21 cellular contexts compared by ENCODE assay signal in the genomic region with DNA sequence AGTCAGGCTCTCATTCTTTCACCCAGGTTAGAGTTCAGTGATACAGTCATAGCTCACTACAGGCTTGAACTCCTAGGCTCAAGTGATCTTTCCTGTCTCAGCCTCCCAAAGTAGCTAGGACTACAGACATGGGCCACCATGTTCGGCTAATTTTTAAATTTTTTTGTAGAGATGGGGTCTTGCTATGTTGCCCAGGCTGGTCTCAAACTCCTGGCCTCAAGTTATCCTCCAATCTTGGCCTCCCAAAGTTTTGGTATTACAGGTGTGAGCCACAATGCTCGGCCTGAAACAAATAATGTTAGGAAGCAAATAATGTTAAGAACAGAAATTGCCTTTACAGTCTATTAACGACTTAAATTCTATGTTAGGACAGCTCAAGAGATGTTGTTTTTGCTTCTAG. TPM values are rescaled to one million over a fixed set of nuclear protein-coding genes. Genes with fewer than 3 reads are reported as not detected.
DNase-seq lines count a peak whose midpoint lies in the region; ATAC-seq, FAIRE-seq and TF ChIP-seq lines count a peak whose summit lies in the region.
"Had no signal": no experiment of that assay in that cellular context is flagged by ENCODE, and none has a peak within 500 bp of the region (broad histone marks: within the 10 kb centered on the region; RNA-seq: fewer than 3 reads in every experiment).

No MANE protein-coding gene starts in this region.

- H3K9ac ChIP-seq in HCT116 (ENCODE audit: low read length) (no peak overlapping the region), K562 (ENCODE audit: insufficient read depth in 1 of 2, low read depth in 2 of 2, low read length in 2 of 2) (no peak overlapping the region)
- H3K9ac ChIP-seq: BLaER1 treated with 17β-estradiol and CSF1 and Interleukin-3, amounts not matched to agents 10 nM and 100 nM had no signal

- in situ Hi-C loops in K562 (cut with MboI), result no loop called here

- intact Hi-C loops in activated CD4-positive, alpha-beta T cell treated with anti-CD3 and anti-CD28 coated beads, Interleukin-2, amount 10 ng/mL, durations not matched to agents 24 days and 14 days (cut with micrococcal nuclease), result loop anchor here (2.0 to 10.0 kb wide), 5 partner anchors 315 to 510 kb away; a partner anchor contains a TSS
- intact Hi-C loops in HCT116 (cut with micrococcal nuclease), result no loop called here
- intact Hi-C loops in K562 (cut with micrococcal nuclease), result loop anchor here (5.0 kb wide), 1 partner anchor 185 kb away; a partner anchor contains a TSS

- no peaks in the 10 kb centered on the region for H3K36me3 ChIP-seq in HCT116 (ENCODE audit: control insufficient read depth in 1 of 2, insufficient read depth in 2 of 2, low read length in 2 of 2)
- H3K36me3 ChIP-seq in K562 (ENCODE audit: control insufficient read depth, insufficient read depth, low read length), result peaks cover under 1% of the 10 kb centered on the region; the same call in 1 of the 3 replicates

- no peak overlapping the region for H3K4me3 Mint-ChIP-seq in activated CD4-positive, alpha-beta T cell treated with anti-CD3 and anti-CD28 coated beads, Interleukin-2, amount 10 ng/mL, durations not matched to agents 24 days and 14 days
- H3K4me3 Mint-ChIP-seq: B cell; CD4-positive, alpha-beta T cell; CD8-positive, alpha-beta T cell had no signal

- TF ChIP-seq CTCF in HCT116 (IDR thresholded peaks at IDR 0.05 in 2 of 3, conservative IDR thresholded peaks at IDR 0.05 in 1 of 3; ENCODE audit: borderline replicate concordance in 1 of 3, insufficient read depth in 1 of 3, low read depth in 2 of 3, low read length in 2 of 3) (no peak), K562 (IDR thresholded peaks at IDR 0.05 in 2 of 3, conservative IDR thresholded peaks at IDR 0.05 in 1 of 3; ENCODE audit: insufficient read depth in 2 of 3, low read depth in 1 of 3, low read length in 3 of 3) (no peak)

- peak overlapping the region; percentile 99 for H2AFZ ChIP-seq in HCT116 (ENCODE audit: low read depth, low read length, poor library complexity, severe bottlenecking)
- no peak overlapping the region for H2AFZ ChIP-seq in K562 (ENCODE audit: low read depth, low read length)

- H3K9me1 ChIP-seq in K562 (ENCODE audit: control insufficient read depth, insufficient read depth, low read length), result no peaks in the 10 kb centered on the region

- H3K9me3 Mint-ChIP-seq in activated CD4-positive, alpha-beta T cell treated with anti-CD3 and anti-CD28 coated beads, Interleukin-2, amount 10 ng/mL, durations not matched to agents 24 days and 14 days, result no peaks in the 10 kb centered on the region
- H3K9me3 Mint-ChIP-seq: CD4-positive, alpha-beta T cell; CD8-positive, alpha-beta T cell had no signal

- H3K27me3 Mint-ChIP-seq in activated CD4-positive, alpha-beta T cell treated with anti-CD3 and anti-CD28 coated beads, Interleukin-2, amount 10 ng/mL, durations not matched to agents 24 days and 14 days, result peaks cover 3% of the 10 kb centered on the region
- H3K27me3 Mint-ChIP-seq: B cell; CD4-positive, alpha-beta T cell had no signal

- H3K9me2 ChIP-seq in HCT116 (ENCODE audit: insufficient read depth), result no peaks in the 10 kb centered on the region

- H3K27ac ChIP-seq in HCT116 (ENCODE audit: low read depth, low read length) (no peak overlapping the region), K562 (ENCODE audit: extremely low read depth, low read depth, low read length) (no peak overlapping the region)
- H3K27ac ChIP-seq: 22Rv1; A549; BLaER1 treated with 17β-estradiol and CSF1 and Interleukin-3, amounts not matched to agents 10 nM and 100 nM; C4-2B had no signal

- H3K4me1 ChIP-seq in HCT116 (ENCODE audit: control insufficient read depth in 1 of 2, insufficient read depth in 2 of 2, low read length in 2 of 2) (peaks cover 2 to 15% of the 10 kb centered on the region in 2 experiments; a peak in 2 of 4 replicates), K562 (replicated peaks in 1 of 2; ENCODE audit: control insufficient read depth in 2 of 2, insufficient read depth in 2 of 2, low read length in 2 of 2) (peaks cover under 1 to 4% of the 10 kb centered on the region in 2 experiments; a peak in 3 of 5 replicates)
- H3K4me1 ChIP-seq: Caco-2 had no signal

- no peak for FAIRE-seq in K562 (lab: Jason Lieb, UNC)
- FAIRE-seq: A549, D721Med, G401.6, GM12891, GM19239 had no signal

- TF ChIP-seq EP300 in K562 (IDR thresholded peaks at IDR 0.05; ENCODE audit: low read length), result no peak

- CTCF ChIA-PET in HCT116 (lab: Charles Lee) (interaction anchor here (1.1 kb wide), 1 partner anchor 14 kb away, joined by 3 read pairs; no protein-coding TSS in a partner anchor), K562 (lab: Yijun Ruan, JAX; ENCODE audit: low intra/inter-chr PET ratio) (interaction anchor here (0.7 kb wide), 1 partner anchor 328 kb away, joined by 3 read pairs; no protein-coding TSS in a partner anchor)

- H3K9me3 ChIP-seq in HCT116 (ENCODE audit: control insufficient read depth in 1 of 2, insufficient read depth in 1 of 2, low read depth in 1 of 2, low read length in 2 of 2) (no peaks in the 10 kb centered on the region), K562 (replicated peaks; ENCODE audit: control insufficient read depth, insufficient read depth, low read depth, low read length) (no peaks in the 10 kb centered on the region)
- H3K9me3 ChIP-seq: A549; BLaER1 treated with 17β-estradiol and CSF1 and Interleukin-3, amounts not matched to agents 10 nM and 100 nM; Caco-2 had no signal

- peak; percentile 52 for DNase-seq in activated CD4-positive, alpha-beta T cell treated with anti-CD3 and anti-CD28 coated beads, Interleukin-2, amount 10 ng/mL, durations not matched to agents 24 days and 14 days
- DNase-seq in activated CD4-positive, alpha-beta T cell treated with anti-CD3 and anti-CD28 coated beads, Interleukin-2, amount 50 U/mL, for 4 hours, result no peak
- DNase-seq in HCT116 (ENCODE audit: low read depth, low spot score) (no peak), K562 (ENCODE audit: extremely low read depth in 1 of 4, low spot score in 3 of 4) (no peak), H4 (ENCODE audit: low spot score) (no peak)
- DNase-seq: AML-193; Caco-2; Calu3; CD4-positive, alpha-beta T cell; CD8-positive, alpha-beta T cell; DMS79 treated with DMSO at 0.1 percent for 48 hours; GF-D8 had no signal

- H3K4me1 Mint-ChIP-seq in activated CD4-positive, alpha-beta T cell treated with anti-CD3 and anti-CD28 coated beads, Interleukin-2, amount 10 ng/mL, durations not matched to agents 24 days and 14 days, result peaks cover 16% of the 10 kb centered on the region

- H3K4me3 ChIP-seq in HCT116 (replicated peaks in 1 of 2; ENCODE audit: low read depth in 1 of 2, low read length in 2 of 2) (no peak overlapping the region), K562 (no peak overlapping the region)
- H3K4me3 ChIP-seq: A549; BLaER1 treated with 17β-estradiol and CSF1 and Interleukin-3, amounts not matched to agents 10 nM and 100 nM had no signal

- 21% methylated on average over 3 of the region's 3 CpGs for WGBS in K562 (ENCODE audit: insufficient coverage, low coverage, missing lambda C conversion rate)

- H3K4me2 ChIP-seq in HCT116 (ENCODE audit: low read length), result no peak overlapping the region
- H3K4me2 ChIP-seq in K562 (ENCODE audit: insufficient read depth, low read length), result no peak overlapping the region
- H3K4me2 ChIP-seq: A549; BLaER1 treated with 17β-estradiol and CSF1 and Interleukin-3, amounts not matched to agents 10 nM and 100 nM had no signal

- H3K27me3 ChIP-seq in HCT116 (ENCODE audit: insufficient read depth, low read length) (no peaks in the 10 kb centered on the region), K562 (ENCODE audit: control insufficient read depth in 2 of 2, insufficient read depth in 2 of 2, low read length in 2 of 2) (no peaks in the 10 kb centered on the region)
- H3K27me3 ChIP-seq: BLaER1 treated with 17β-estradiol and CSF1 and Interleukin-3, amounts not matched to agents 10 nM and 100 nM had no signal

- peaks cover 12% of the 10 kb centered on the region for H3K36me3 Mint-ChIP-seq in activated CD4-positive, alpha-beta T cell treated with anti-CD3 and anti-CD28 coated beads, Interleukin-2, amount 10 ng/mL, durations not matched to agents 24 days and 14 days (ENCODE audit: low read depth)

- ATAC-seq in HCT116, result no peak
- no peak for ATAC-seq in K562
- ATAC-seq: A549; CD8-positive, alpha-beta T cell had no signal

- POLR2A ChIA-PET in HCT116 (lab: Charles Lee) (no interaction called here), K562 (lab: Yijun Ruan, JAX) (interaction anchor here (0.9 to 1.2 kb wide), 2 partner anchors 168 to 324 kb away, joined by 3 read pairs; no protein-coding TSS in a partner anchor)

- BruUV-seq in HCT116 (replicated peaks; lab: Mats Ljungman, UMichigan), result no TSS peak
- BruUV-seq in K562 (replicated peaks; lab: Mats Ljungman, UMichigan), result no TSS peak

- H4K20me1 ChIP-seq in HCT116 (ENCODE audit: insufficient read depth), result peaks cover 4% of the 10 kb centered on the region; the same call in 1 of the 2 replicates
- no peaks in the 10 kb centered on the region for H4K20me1 ChIP-seq in K562 (replicated peaks; ENCODE audit: control insufficient read depth, insufficient read depth, low read length)

- no peak overlapping the region for H3K27ac Mint-ChIP-seq in activated CD4-positive, alpha-beta T cell treated with anti-CD3 and anti-CD28 coated beads, Interleukin-2, amount 10 ng/mL, durations not matched to agents 24 days and 14 days
- H3K27ac Mint-ChIP-seq: B cell; CD4-positive, alpha-beta T cell; CD8-positive, alpha-beta T cell had no signal

- RAD21 ChIA-PET in HCT116 (lab: Charles Lee; ENCODE audit: low non-redundant PET in 1 of 2, low total read pairs in 2 of 2, uncharacterized antibody in 2 of 2, unreplicated experiment in 2 of 2), result no interaction called here

- TF ChIP-seq RAD21 in HCT116 (IDR thresholded peaks at IDR 0.05; ENCODE audit: low read depth) (no peak), K562 (CRISPR knock-in tag; conservative IDR thresholded peaks at IDR 0.05 in 1 of 2, IDR thresholded peaks at IDR 0.05 in 1 of 2) (no peak)

- TF ChIP-seq POLR2A in HCT116 (IDR thresholded peaks at IDR 0.05; ENCODE audit: borderline replicate concordance, extremely low read depth, insufficient read depth, insufficient read length), result no peak
- TF ChIP-seq POLR2A in K562 (conservative IDR thresholded peaks at IDR 0.05), result no peak

- peaks cover 30% of the 10 kb centered on the region for H3K79me2 ChIP-seq in HCT116 (ENCODE audit: insufficient read depth, low read length)
- H3K79me2 ChIP-seq in K562 (ENCODE audit: control insufficient read depth, insufficient read depth, low read length), result peaks cover 32% of the 10 kb centered on the region

RNA-seq across cellular contexts. Expression of a gene that starts 1.8 kb away (rescaled TPM):
- 30.1 and 30.8 TPM in 2 replicates for total RNA-seq in activated CD4-positive, alpha-beta T cell treated with anti-CD3 and anti-CD28 coated beads, Interleukin-2, amount 10 ng/mL, durations not matched to agents 24 days and 14 days
- total RNA-seq in HCT116 (2021; ENCODE audit: unreplicated experiment) (20.5 TPM), K562 (2014; rRNA removed) (23.4 and 26.8 TPM in 2 replicates), K562 (2014; rRNA removed; fragmentation: Illumina TruSeq; extraction: Trizol) (38.9 and 41.3 TPM in 2 replicates), K562 (2015; rRNA removed; fragmentation: Illumina TruSeq; extraction: Trizol) (34.4 and 35.0 TPM in 2 replicates), K562 (2021) (33.5 and 35.3 TPM in 2 replicates)
- polyA plus RNA-seq in HCT116 (2012), result 6.5 and 7.8 TPM in 2 replicates
- total RNA-seq in K562 (2011; cell fraction: chromatin; rRNA removed; ENCODE audit: low replicate concordance), result 40.5 and 114 TPM in 2 replicates
- 20.5 and 25.0 TPM in 2 replicates for total RNA-seq in K562 (2011; cell fraction: nucleolus; rRNA removed)
- 44.1 and 48.8 TPM in 2 replicates for total RNA-seq in K562 (2011; cell fraction: nucleoplasm; rRNA removed)
- polyA plus RNA-seq in K562 (2011; rRNA removed) (29.5 and 35.4 TPM in 2 replicates), K562 (2014; fragmentation: Illumina TruSeq; extraction: Trizol) (17.2 and 21.4 TPM in 2 replicates), K562 (2014; fragmentation: Nextera tagmentation; extraction: Ambion mirVana) (10 to 100 TPM in 1 of 2 experiments, 1 to 10 TPM in 1; 9.1 to 13.1 TPM), K562 (2014; rRNA removed) (14.7 and 16.4 TPM in 2 replicates)
- 8.0 and 17.6 TPM in 2 replicates for polyA plus RNA-seq in K562 (2011; cell fraction: cytosol; rRNA removed)
- 19.9 and 29.8 TPM in 2 replicates for polyA plus RNA-seq in K562 (2011; cell fraction: nucleus; rRNA removed)
- 15.1 and 17.7 TPM in 2 replicates for polyA plus RNA-seq in K562 (2012)
- polyA minus RNA-seq in K562 (2011; rRNA and poly(A)+ RNA removed), result 106 and 107 TPM in 2 replicates
- polyA minus RNA-seq in K562 (2011; cell fraction: cytosol; rRNA and poly(A)+ RNA removed), result 22.6 and 36.3 TPM in 2 replicates
- 19.1 and 36.5 TPM in 2 replicates for polyA minus RNA-seq in K562 (2011; cell fraction: nucleus; rRNA and poly(A)+ RNA removed)
- 14.9 and 16.3 TPM in 2 replicates for total RNA-seq in H4 (2014; rRNA removed; shearing (Covaris generic))
